In genomic region chr9:33932078-33932807, GRCh38 we compare ENCODE assay signal across 19 cellular contexts.
A peak's percentile ranks its signal among the peaks of the same experiment; 100 is the strongest.
DNase-seq lines count a peak whose midpoint lies in the region; ATAC-seq, FAIRE-seq and TF ChIP-seq lines count a peak whose summit lies in the region.
"Had no signal": no experiment of that assay in that cellular context is flagged by ENCODE, and none has a peak within 500 bp of the region (broad histone marks: within the 10 kb centered on the region; RNA-seq: fewer than 3 reads in every experiment).

No MANE protein-coding gene starts in this region.

- H3K27me3 ChIP-seq in cardiac muscle cell (no peaks in the 10 kb centered on the region), left ventricle myocardium inferior (ENCODE audit: low read depth) (no peaks in the 10 kb centered on the region), GM12878 (replicated peaks in 1 of 2; ENCODE audit: control insufficient read depth in 2 of 2, insufficient read depth in 2 of 2, low read length in 1 of 2) (no peaks in the 10 kb centered on the region)

- H3K36me3 ChIP-seq in cardiac muscle cell = peaks cover 49% of the 10 kb centered on the region
- peaks cover 81% of the 10 kb centered on the region for H3K36me3 ChIP-seq in left ventricle myocardium inferior
- H3K36me3 ChIP-seq in GM12878 (ENCODE audit: control insufficient read depth in 2 of 2, insufficient read depth in 2 of 2, low read length in 1 of 2) = peaks cover 33 to 45% of the 10 kb centered on the region in 2 experiments

- DNase-seq in cardiac muscle cell (ENCODE audit: low read depth in 1 of 2, low spot score in 1 of 2) = no peak
- DNase-seq in left ventricle myocardium inferior = no peak
- DNase-seq in GM12878 (ENCODE audit: low read depth, low spot score) = no peak
- DNase-seq in neural crest cell (ENCODE audit: low read depth, low spot score) = no peak
- DNase-seq in stimulated activated naive B cell treated with anti-CD40 and anti-IgM and Interleukin-4, amounts not matched to agents 10 μg/mL and 1 μg/mL and 100 μg/mL, for 72 hours = no peak
- DNase-seq in NCI-H510A (lab: John Stamatoyannopoulos, UW) = no peak
- DNase-seq in SIG-M5 (lab: John Stamatoyannopoulos, UW) = no peak
- no peak for DNase-seq in T1000 (lab: John Stamatoyannopoulos, UW)
- DNase-seq: AML-193, Calu3, DMS79, KG1, NCI-H1092 treated with DMSO at 0.1 percent for 48 hours, NCI-H1694 treated with DMSO at 0.1 percent for 48 hours, NCI-H446, NCI-H748 treated with DMSO at 0.1 percent for 48 hours had no signal

- no peaks in the 10 kb centered on the region for H3K79me2 ChIP-seq in GM12878 (ENCODE audit: control insufficient read depth, insufficient read depth, low read length)

- POLR2A ChIA-PET in GM12878 (lab: Charles Lee) = no interaction called here

- no peak for TF ChIP-seq EP300 in GM12878 (IDR thresholded peaks at IDR 0.05; ENCODE audit: borderline replicate concordance in 1 of 2, control insufficient read depth in 1 of 2, low read depth in 2 of 2, low read length in 2 of 2)

- no peaks in the 10 kb centered on the region for H3K9me3 Mint-ChIP-seq in neural crest cell
- H3K9me3 Mint-ChIP-seq in stimulated activated naive B cell treated with anti-CD40 and anti-IgM and Interleukin-4, amounts not matched to agents 10 μg/mL and 1 μg/mL and 100 μg/mL, for 72 hours = no peaks in the 10 kb centered on the region

- no peak overlapping the region for H3K4me3 Mint-ChIP-seq in neural crest cell
- H3K4me3 Mint-ChIP-seq in stimulated activated naive B cell treated with anti-CD40 and anti-IgM and Interleukin-4, amounts not matched to agents 10 μg/mL and 1 μg/mL and 100 μg/mL, for 72 hours = no peak overlapping the region

- no peak for TF ChIP-seq RAD21 in GM12878 (IDR thresholded peaks at IDR 0.05; ENCODE audit: insufficient read depth, low read depth, low read length)

- H3K9me3 ChIP-seq in cardiac muscle cell (ENCODE audit: low read depth) (no peaks in the 10 kb centered on the region), left ventricle myocardium inferior (replicated peaks) (no peaks in the 10 kb centered on the region), GM12878 (replicated peaks; ENCODE audit: control insufficient read depth, insufficient read depth, low read length) (no peaks in the 10 kb centered on the region)

- no TSS peak for BruUV-seq in GM12878 (replicated peaks; lab: Mats Ljungman, UMichigan)

- H3K4me1 Mint-ChIP-seq in neural crest cell = no peaks in the 10 kb centered on the region
- H3K4me1 Mint-ChIP-seq in stimulated activated naive B cell treated with anti-CD40 and anti-IgM and Interleukin-4, amounts not matched to agents 10 μg/mL and 1 μg/mL and 100 μg/mL, for 72 hours = no peaks in the 10 kb centered on the region

- CTCF ChIA-PET in GM12878 (lab: Yijun Ruan, JAX) = interaction anchor here (0.6 to 1.2 kb wide), 3 partner anchors 118 to 604 kb away, joined by 3 to 4 read pairs (median 4); no protein-coding TSS in a partner anchor

- no peaks in the 10 kb centered on the region for H3K27me3 Mint-ChIP-seq in neural crest cell (ENCODE audit: low read depth)
- H3K27me3 Mint-ChIP-seq in stimulated activated naive B cell treated with anti-CD40 and anti-IgM and Interleukin-4, amounts not matched to agents 10 μg/mL and 1 μg/mL and 100 μg/mL, for 72 hours = no peaks in the 10 kb centered on the region

- H3K4me1 ChIP-seq in cardiac muscle cell (ENCODE audit: low read depth) (no peaks in the 10 kb centered on the region), left ventricle myocardium inferior (peaks cover 14% of the 10 kb centered on the region), GM12878 (ENCODE audit: control insufficient read depth, insufficient read depth, low read length) (no peaks in the 10 kb centered on the region)

- SMC1A ChIA-PET in GM12878 (lab: Charles Lee; ENCODE audit: uncharacterized antibody, unreplicated experiment) = interaction anchor here (1.4 kb wide), 1 partner anchor 12 kb away, joined by 3 read pairs; no protein-coding TSS in a partner anchor

- no peaks in the 10 kb centered on the region for H4K20me1 ChIP-seq in GM12878 (ENCODE audit: control insufficient read depth, insufficient read depth)

- in situ Hi-C loops in GM12878 (cut with MboI) = no loop called here

- H3K27ac ChIP-seq in cardiac muscle cell (peak overlapping the region; percentile 51), left ventricle myocardium inferior (replicated peaks) (no peak overlapping the region), GM12878 (ENCODE audit: control insufficient read depth, insufficient read depth) (no peak overlapping the region)
- H3K27ac ChIP-seq: HL-60 had no signal

- WGBS in GM12878 (ENCODE audit: insufficient coverage, insufficient replicate concordance, low lambda C conversion rate, missing lambda C conversion rate) = 89% methylated on average over 20 of the region's 20 CpGs

- no peak overlapping the region for H2AFZ ChIP-seq in GM12878 (ENCODE audit: control insufficient read depth, low read depth, low read length)

- H3K36me3 Mint-ChIP-seq in neural crest cell (ENCODE audit: low read depth) = peaks cover 35% of the 10 kb centered on the region
- peaks cover 64 to 79% of the 10 kb centered on the region in 2 donors for H3K36me3 Mint-ChIP-seq in stimulated activated naive B cell treated with anti-CD40 and anti-IgM and Interleukin-4, amounts not matched to agents 10 μg/mL and 1 μg/mL and 100 μg/mL, for 72 hours

- H3K4me3 ChIP-seq in cardiac muscle cell (no peak overlapping the region), left ventricle myocardium inferior (no peak overlapping the region), GM12878 (no peak overlapping the region)

- no peak for ATAC-seq in GM12878
- no peak for ATAC-seq in stimulated activated naive B cell treated with anti-CD40 and anti-IgM and Interleukin-4, amounts not matched to agents 10 μg/mL and 1 μg/mL and 100 μg/mL, for 72 hours (replicated peaks)
- ATAC-seq: HCT116 had no signal

- peak; percentile 13 for FAIRE-seq in GM12878 (lab: Jason Lieb, UNC)
- FAIRE-seq: GM12891 had no signal

- intact Hi-C loops in left ventricle myocardium inferior (cut with micrococcal nuclease) (no loop called here), GM12878 (cut with micrococcal nuclease; ENCODE audit: unreplicated experiment) (no loop called here)

- no peak overlapping the region for H3K4me2 ChIP-seq in GM12878 (ENCODE audit: control insufficient read depth, insufficient read depth)

- RAD21 ChIA-PET in GM12878 (lab: Charles Lee; ENCODE audit: unreplicated experiment) = no interaction called here

- H3K27ac Mint-ChIP-seq in neural crest cell (ENCODE audit: unreplicated experiment) = peak overlapping the region; percentile 50
- H3K27ac Mint-ChIP-seq in stimulated activated naive B cell treated with anti-CD40 and anti-IgM and Interleukin-4, amounts not matched to agents 10 μg/mL and 1 μg/mL and 100 μg/mL, for 72 hours = peak overlapping the region; percentile 80

- TF ChIP-seq POLR2A in GM12878 (IDR thresholded peaks at IDR 0.05; ENCODE audit: low read depth, low read length) = no peak

- TF ChIP-seq CTCF in cardiac muscle cell (IDR thresholded peaks at IDR 0.05; ENCODE audit: low read depth, low read length) (no peak), left ventricle myocardium inferior (IDR thresholded peaks at IDR 0.05; ENCODE audit: borderline replicate concordance) (no peak), GM12878 (IDR thresholded peaks at IDR 0.05 in 2 of 3, conservative IDR thresholded peaks at IDR 0.05 in 1 of 3; ENCODE audit: control insufficient read depth in 2 of 3, extremely low read depth in 1 of 3, insufficient read depth in 1 of 3, low read depth in 3 of 3, low read length in 3 of 3) (no peak), neural crest cell (conservative IDR thresholded peaks at IDR 0.05) (no peak)

- no peak overlapping the region for H3K9ac ChIP-seq in GM12878 (ENCODE audit: control insufficient read depth, insufficient read depth, low read length)

TF ChIP-seq in GM12878, 131 proteins besides CTCF, POLR2A, EP300 and RAD21 (continues in another document):
- TF ChIP-seq, protein P1, sequence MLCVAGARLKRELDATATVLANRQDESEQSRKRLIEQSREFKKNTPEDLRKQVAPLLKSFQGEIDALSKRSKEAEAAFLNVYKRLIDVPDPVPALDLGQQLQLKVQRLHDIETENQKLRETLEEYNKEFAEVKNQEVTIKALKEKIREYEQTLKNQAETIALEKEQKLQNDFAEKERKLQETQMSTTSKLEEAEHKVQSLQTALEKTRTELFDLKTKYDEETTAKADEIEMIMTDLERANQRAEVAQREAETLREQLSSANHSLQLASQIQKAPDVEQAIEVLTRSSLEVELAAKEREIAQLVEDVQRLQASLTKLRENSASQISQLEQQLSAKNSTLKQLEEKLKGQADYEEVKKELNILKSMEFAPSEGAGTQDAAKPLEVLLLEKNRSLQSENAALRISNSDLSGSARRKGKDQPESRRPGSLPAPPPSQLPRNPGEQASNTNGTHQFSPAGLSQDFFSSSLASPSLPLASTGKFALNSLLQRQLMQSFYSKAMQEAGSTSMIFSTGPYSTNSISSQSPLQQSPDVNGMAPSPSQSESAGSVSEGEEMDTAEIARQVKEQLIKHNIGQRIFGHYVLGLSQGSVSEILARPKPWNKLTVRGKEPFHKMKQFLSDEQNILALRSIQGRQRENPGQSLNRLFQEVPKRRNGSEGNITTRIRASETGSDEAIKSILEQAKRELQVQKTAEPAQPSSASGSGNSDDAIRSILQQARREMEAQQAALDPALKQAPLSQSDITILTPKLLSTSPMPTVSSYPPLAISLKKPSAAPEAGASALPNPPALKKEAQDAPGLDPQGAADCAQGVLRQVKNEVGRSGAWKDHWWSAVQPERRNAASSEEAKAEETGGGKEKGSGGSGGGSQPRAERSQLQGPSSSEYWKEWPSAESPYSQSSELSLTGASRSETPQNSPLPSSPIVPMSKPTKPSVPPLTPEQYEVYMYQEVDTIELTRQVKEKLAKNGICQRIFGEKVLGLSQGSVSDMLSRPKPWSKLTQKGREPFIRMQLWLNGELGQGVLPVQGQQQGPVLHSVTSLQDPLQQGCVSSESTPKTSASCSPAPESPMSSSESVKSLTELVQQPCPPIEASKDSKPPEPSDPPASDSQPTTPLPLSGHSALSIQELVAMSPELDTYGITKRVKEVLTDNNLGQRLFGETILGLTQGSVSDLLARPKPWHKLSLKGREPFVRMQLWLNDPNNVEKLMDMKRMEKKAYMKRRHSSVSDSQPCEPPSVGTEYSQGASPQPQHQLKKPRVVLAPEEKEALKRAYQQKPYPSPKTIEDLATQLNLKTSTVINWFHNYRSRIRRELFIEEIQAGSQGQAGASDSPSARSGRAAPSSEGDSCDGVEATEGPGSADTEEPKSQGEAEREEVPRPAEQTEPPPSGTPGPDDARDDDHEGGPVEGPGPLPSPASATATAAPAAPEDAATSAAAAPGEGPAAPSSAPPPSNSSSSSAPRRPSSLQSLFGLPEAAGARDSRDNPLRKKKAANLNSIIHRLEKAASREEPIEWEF (IDR thresholded peaks at IDR 0.05; ENCODE audit: insufficient replicate concordance, low read depth, low read length) = no peak
